In the genomic region with DNA sequence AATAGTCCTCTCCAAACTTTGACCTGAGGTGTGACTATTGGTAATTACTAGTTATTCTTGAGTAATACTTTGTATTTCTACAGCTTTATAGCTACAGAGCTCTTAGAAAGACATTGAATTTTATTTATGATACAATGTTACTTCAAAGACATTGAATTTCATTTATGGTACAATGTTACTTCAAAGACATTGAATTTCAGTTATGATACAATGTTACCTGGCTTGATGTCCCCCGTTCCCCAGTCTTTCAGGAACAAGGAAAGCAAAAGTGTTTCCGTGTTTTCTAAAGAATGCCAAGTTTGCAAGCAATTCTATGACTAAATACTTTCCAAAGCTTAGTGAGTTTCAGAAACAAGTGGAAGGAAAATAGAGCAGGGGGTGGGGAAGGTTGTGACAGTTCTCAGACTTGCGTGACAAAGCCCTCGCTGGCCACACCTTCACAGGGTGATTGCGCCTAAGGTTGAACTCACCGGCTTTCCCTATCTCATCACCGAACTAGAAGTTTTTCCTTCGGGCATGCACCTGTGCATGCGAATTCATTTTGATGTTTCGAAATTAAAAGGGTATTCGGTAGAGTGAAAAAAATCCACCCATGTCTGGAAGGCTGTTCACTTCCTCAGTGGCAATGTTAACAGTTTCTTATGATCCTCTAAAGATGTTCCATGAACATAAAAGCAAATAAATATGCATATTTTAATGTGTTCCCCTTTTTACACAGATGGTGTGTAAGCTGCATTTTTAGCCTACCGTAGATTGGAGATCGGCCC, we compare ENCODE assay signal across 8 cellular contexts. TPM values are rescaled to one million over a fixed set of nuclear protein-coding genes. Genes with fewer than 3 reads are reported as not detected.
DNase-seq lines count a peak whose midpoint lies in the region; ATAC-seq, FAIRE-seq and TF ChIP-seq lines count a peak whose summit lies in the region.

No MANE protein-coding gene starts in this region.

- peak overlapping the region; percentile 72 for H3K4me2 ChIP-seq in A549
- peak overlapping the region; percentile 83 for H3K4me2 ChIP-seq in skeletal muscle satellite cell (ENCODE audit: low read length)

- H3K9me3 ChIP-seq in A549 = no peaks in the 10 kb centered on the region
- H3K9me3 ChIP-seq in right cardiac atrium (ENCODE audit: control insufficient read depth, low read length) = no peaks in the 10 kb centered on the region
- no peaks in the 10 kb centered on the region for H3K9me3 ChIP-seq in skeletal muscle satellite cell (replicated peaks; ENCODE audit: low read length)

- FAIRE-seq in A549 (lab: Jason Lieb, UNC) = no peak

- TF ChIP-seq POLR2A in A549 (IDR thresholded peaks at IDR 0.05; ENCODE audit: low read length) = no peak

- POLR2A ChIA-PET in A549 (lab: Yijun Ruan, JAX) = no interaction called here

- no peak for TF ChIP-seq CTCF in A549 (IDR thresholded peaks at IDR 0.05)
- no peak for TF ChIP-seq CTCF in GM20000 (IDR thresholded peaks at IDR 0.05; ENCODE audit: extremely low read depth, missing control alignments)

- peaks cover 11% of the 10 kb centered on the region; the same call in 2 of the 3 replicates for H3K4me1 ChIP-seq in A549
- no peaks in the 10 kb centered on the region for H3K4me1 ChIP-seq in right cardiac atrium (ENCODE audit: control insufficient read depth, insufficient read depth, low read length)
- H3K4me1 ChIP-seq in skeletal muscle satellite cell (ENCODE audit: control insufficient read depth, insufficient read depth, low read length) = peaks cover 6% of the 10 kb centered on the region

- CTCF ChIA-PET in A549 (lab: Yijun Ruan, JAX) = interaction anchor here (0.9 to 2.9 kb wide), 4 partner anchors 9 to 54 kb away, joined by 4 to 10 read pairs (median 8); no protein-coding TSS in a partner anchor

- WGBS in A549 (ENCODE audit: missing lambda C conversion rate) = 31% methylated on average over 13 of the region's 13 CpGs
- WGBS in right cardiac atrium = 31% methylated on average over 13 of the region's 13 CpGs

- no peak for TF ChIP-seq RAD21 in A549 (conservative IDR thresholded peaks at IDR 0.05 in 1 of 2, IDR thresholded peaks at IDR 0.05 in 1 of 2)

- H3K36me3 ChIP-seq in skeletal muscle satellite cell (ENCODE audit: insufficient read depth, low read length) = peaks cover 3% of the 10 kb centered on the region

- H3K9ac ChIP-seq in skeletal muscle satellite cell (ENCODE audit: low read depth, low read length) = peak overlapping the region; percentile 80

- ATAC-seq in A549 (no peak), right cardiac atrium (peak in 1 of 2 donors; percentile 25), GM19397 (IDR thresholded peaks at IDR 0.05; ENCODE audit: unreplicated experiment) (no peak)

- DNase-seq in A549 (ENCODE audit: low read depth in 1 of 2, low spot score in 1 of 2) (peak in 1 of 2 experiments; percentile 19), GM20000 (ENCODE audit: low spot score) (peak; percentile 62), RPMI7951 (ENCODE audit: low read depth) (peak; percentile 13), right cardiac atrium (peak in 2 of 3 donors; percentile 34 to 55), T1000 (lab: John Stamatoyannopoulos, UW) (no peak)
- peak; percentile 77 for DNase-seq in activated naive CD4-positive, alpha-beta T cell treated with anti-CD3 and anti-CD28 coated beads, Interleukin-2, amount 50 U/mL, for 16 hours

- intact Hi-C loops in right cardiac atrium (cut with DNase I) = no loop called here

- no peak for TF ChIP-seq EP300 in A549 (IDR thresholded peaks at IDR 0.05)

- H3K27ac ChIP-seq in A549 (peak overlapping the region; percentile 61 to 77), right cardiac atrium (ENCODE audit: low read length) (peak overlapping the region; percentile 89)

- peak overlapping the region; percentile 51 for H3K4me3 ChIP-seq in A549
- H3K4me3 ChIP-seq in right cardiac atrium (ENCODE audit: low read length) = peak overlapping the region; percentile 79
- H3K4me3 ChIP-seq in skeletal muscle satellite cell (ENCODE audit: low read length) = peak overlapping the region; percentile 71

- H3K27me3 ChIP-seq in right cardiac atrium (ENCODE audit: control insufficient read depth, insufficient read depth) (no peaks in the 10 kb centered on the region), skeletal muscle satellite cell (ENCODE audit: control insufficient read depth, insufficient read depth, low read length) (no peaks in the 10 kb centered on the region)

TF ChIP-seq in A549, 52 proteins besides CTCF, POLR2A, EP300 and RAD21:
- TF ChIP-seq CEBPB (IDR thresholded peaks at IDR 0.05) = no peak
- peak; percentile 34; the same call in 1 of the 2 replicates for TF ChIP-seq PHF8 (IDR thresholded peaks at IDR 0.05; ENCODE audit: borderline replicate concordance, low read depth)
- no peak for TF ChIP-seq RNF2 (IDR thresholded peaks at IDR 0.05; ENCODE audit: borderline replicate concordance, low read depth)

RNA-seq across cellular contexts. Expression of a gene that starts 0.9 kb away (rescaled TPM):
- polyA plus RNA-seq in A549 (2011; rRNA removed) (36.0 and 43.7 TPM in 2 replicates), A549 (2017; fragmentation: RNase III; extraction: RNeasy Plus Mini Kit Qiagen cat#74134 plus additional on column Dnase treatment) (16.1 to 19.9 TPM (median 17.9 TPM) in 3 replicates), right cardiac atrium (9.3 TPM)
- polyA plus RNA-seq in A549 (2012; cell fraction: cytosol; rRNA removed) = 6.6 and 6.8 TPM in 2 replicates
- polyA plus RNA-seq in A549 (2012; cell fraction: nucleus; rRNA removed) = 13.0 and 21.5 TPM in 2 replicates
- polyA minus RNA-seq in A549 (2011; rRNA and poly(A)+ RNA removed) = 7.6 and 11.9 TPM in 2 replicates
- 11.4 and 15.3 TPM in 2 replicates for total RNA-seq in RPMI7951 (2014; rRNA removed; shearing (Covaris generic))
- total RNA-seq in right cardiac atrium = 10 to 100 TPM; 12.2 to 19.7 (median 16.1) TPM
- 19.7 and 23.1 TPM in 2 replicates for total RNA-seq in skeletal muscle satellite cell (2012; rRNA removed)

RNA-seq across cellular contexts. Expression of a gene that starts 44.7 kb away (rescaled TPM):
- polyA plus RNA-seq in A549 (2011; rRNA removed) = 3.6 and 3.8 TPM in 2 replicates
- polyA plus RNA-seq in A549 (2012; cell fraction: cytosol; rRNA removed) = 2.0 and 2.5 TPM in 2 replicates
- 3.6 and 5.3 TPM in 2 replicates for polyA plus RNA-seq in A549 (2012; cell fraction: nucleus; rRNA removed)
- polyA plus RNA-seq in A549 (2017; fragmentation: RNase III; extraction: RNeasy Plus Mini Kit Qiagen cat#74134 plus additional on column Dnase treatment) = 2.2 to 2.4 TPM (median 2.3 TPM) in 3 replicates
- 3.3 and 4.8 TPM in 2 replicates for polyA minus RNA-seq in A549 (2011; rRNA and poly(A)+ RNA removed)
- 5.0 and 7.1 TPM in 2 replicates for total RNA-seq in RPMI7951 (2014; rRNA removed; shearing (Covaris generic))
- 10 to 100 TPM; 13.4 to 16.9 (median 16.0) TPM for total RNA-seq in right cardiac atrium
- polyA plus RNA-seq in right cardiac atrium = 5.8 TPM
- total RNA-seq in skeletal muscle satellite cell (2012; rRNA removed) = 3.8 and 8.1 TPM in 2 replicates
